In genomic region chr1:119587328-119587727, GRCh38 we compare ENCODE assay signal across 13 cellular contexts.
DNase-seq lines count a peak whose midpoint lies in the region; ATAC-seq and TF ChIP-seq lines count a peak whose summit lies in the region.
"Had no signal": no experiment of that assay in that cellular context is flagged by ENCODE, and none has a peak within 500 bp of the region (broad histone marks: within the 10 kb centered on the region; RNA-seq: fewer than 3 reads in every experiment).

No MANE protein-coding gene starts in this region.

- TF ChIP-seq CTCF in colonic mucosa (IDR thresholded peaks at IDR 0.05), result no peak

- no peaks in the 10 kb centered on the region for H3K27me3 ChIP-seq in colonic mucosa

- H3K9ac ChIP-seq in colonic mucosa (ENCODE audit: low read depth in 2 of 2, low read length in 2 of 2), result no peak overlapping the region

- no peaks in the 10 kb centered on the region for H3K36me3 ChIP-seq in colonic mucosa

- intact Hi-C loops in colonic mucosa (cut with DNase I), result no loop called here

- no peaks in the 10 kb centered on the region for H3K36me3 Mint-ChIP-seq in activated naive CD4-positive, alpha-beta T cell treated with anti-CD3 and anti-CD28 coated beads, Interleukin-2, amount 50 U/mL, for 72 hours

- H3K4me1 ChIP-seq in colonic mucosa, result no peaks in the 10 kb centered on the region

- no peak overlapping the region for H3K4me3 ChIP-seq in colonic mucosa
- H3K4me3 ChIP-seq: mucosa of descending colon, smooth muscle cell had no signal

- H3K9me3 Mint-ChIP-seq in activated naive CD4-positive, alpha-beta T cell treated with anti-CD3 and anti-CD28 coated beads, Interleukin-2, amount 50 U/mL, for 72 hours, result no peaks in the 10 kb centered on the region

- no peak overlapping the region for H3K27ac Mint-ChIP-seq in activated naive CD4-positive, alpha-beta T cell treated with anti-CD3 and anti-CD28 coated beads, Interleukin-2, amount 50 U/mL, for 72 hours

- ATAC-seq in HG02610 (IDR thresholded peaks at IDR 0.05; ENCODE audit: unreplicated experiment), result no peak
- ATAC-seq in activated naive CD4-positive, alpha-beta T cell treated with anti-CD3 and anti-CD28 coated beads, Interleukin-2, amount 50 U/mL, for 72 hours, result no peak
- ATAC-seq: mucosa of descending colon had no signal

- DNase-seq in DMS153 (lab: John Stamatoyannopoulos, UW) (peak; percentile 34), NCI-H146 (lab: John Stamatoyannopoulos, UW) (peak; percentile 91), SW480 (ENCODE audit: low spot score) (peak; percentile 30), iris pigment epithelial cell (ENCODE audit: low read depth) (peak; percentile 30), NCI-H524 (lab: John Stamatoyannopoulos, UW) (no peak), colonic mucosa (no peak)
- no peak for DNase-seq in activated naive CD4-positive, alpha-beta T cell treated with anti-CD3 and anti-CD28 coated beads, Interleukin-2, amount 50 U/mL, for 72 hours (ENCODE audit: low spot score in 2 of 2)
- DNase-seq: activated CD4-positive, CD25-positive, alpha-beta regulatory T cell treated with anti-CD3 and anti-CD28 coated beads, Interleukin-2, amount 50 U/mL, for 72 hours; C1 segment of cervical spinal cord; mucosa of descending colon; stimulated activated CD8-positive, alpha-beta memory T cell treated with anti-CD3 and anti-CD28 coated beads, Interleukin-4, amount 100 ng/mL, for 48 hours had no signal

- no peaks in the 10 kb centered on the region for H3K9me3 ChIP-seq in colonic mucosa
- H3K9me3 ChIP-seq: mucosa of descending colon had no signal

- H3K27ac ChIP-seq in colonic mucosa, result no peak overlapping the region

Comparison
In these comparisons a context has a peak if more than half of its experiments do, and no peak if none do; other contexts are left out.
1. DNase-seq: peak in DMS153 (single experiment), NCI-H146 (single experiment), SW480 (single experiment) and iris pigment epithelial cell (single experiment); none in NCI-H524 (0 of 2), colonic mucosa (single experiment) and activated naive CD4-positive, alpha-beta T cell treated with anti-CD3 and anti-CD28 coated beads, Interleukin-2, amount 50 U/mL, for 72 hours (0 of 2).